22 cellular contexts compared by ENCODE assay signal in the genomic region with DNA sequence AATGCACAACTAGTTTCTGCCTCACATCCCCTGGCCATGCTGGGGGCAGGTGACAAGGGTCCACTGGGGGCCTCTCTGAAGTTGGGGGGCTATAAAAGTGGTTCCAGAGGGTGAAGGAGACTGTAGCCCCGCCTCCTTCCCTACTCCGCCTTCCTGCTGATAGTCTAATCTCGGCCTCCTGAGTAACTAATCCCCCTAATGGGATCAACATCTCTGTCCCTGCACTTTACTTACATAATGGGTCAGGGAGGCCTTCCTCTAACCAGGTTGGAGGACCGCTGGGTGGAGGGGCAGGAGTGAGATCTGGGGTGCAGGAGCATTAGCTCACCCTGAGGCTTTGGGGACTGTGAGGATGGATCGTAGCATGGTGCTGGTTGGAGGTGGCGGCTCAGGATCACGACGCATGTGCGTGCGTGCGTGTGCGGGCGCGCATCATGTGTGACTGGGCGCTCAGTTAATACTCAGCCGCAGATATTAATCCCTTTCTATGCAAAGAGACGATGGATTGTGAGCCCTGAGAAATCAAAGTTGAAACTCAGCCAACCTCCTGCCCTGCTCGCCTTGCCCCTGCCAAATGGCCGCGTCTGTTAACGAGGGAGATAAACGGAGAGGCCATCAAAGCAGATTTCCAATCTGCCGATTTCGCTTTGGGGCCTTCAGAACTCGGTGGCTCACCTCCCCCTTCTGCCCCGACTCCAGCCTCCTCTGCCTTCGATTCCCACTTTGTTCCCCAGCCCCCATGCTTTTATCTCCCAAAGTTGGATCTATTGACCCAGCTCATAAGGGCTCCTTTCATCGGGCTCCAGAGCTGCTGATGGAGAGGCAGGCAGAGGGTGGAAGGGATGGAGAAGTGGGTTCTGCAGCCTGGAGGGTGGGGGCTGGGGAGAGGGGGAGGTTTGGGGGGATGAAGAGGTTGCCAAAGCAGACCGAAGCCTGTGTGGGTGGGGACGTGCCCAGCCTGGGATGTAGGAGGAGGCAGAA.
A peak's percentile ranks its signal among the peaks of the same experiment; 100 is the strongest.
DNase-seq lines count a peak whose midpoint lies in the region.
"Had no signal": no experiment of that assay in that cellular context is flagged by ENCODE, and none has a peak within 500 bp of the region (broad histone marks: within the 10 kb centered on the region; RNA-seq: fewer than 3 reads in every experiment).

No MANE protein-coding gene starts in this region.

- DNase-seq in NCI-H1105 treated with DMSO at 0.1 percent for 48 hours (lab: John Stamatoyannopoulos, UW) (peak; percentile 2), NCI-H1105 (lab: John Stamatoyannopoulos, UW) (no peak), NCI-H1092 treated with DMSO at 0.1 percent for 48 hours (lab: John Stamatoyannopoulos, UW) (peak; percentile 62), cerebellum (ENCODE audit: low spot score) (peak; percentile 54), retina (peak; percentile 63), NCI-H1048 (lab: John Stamatoyannopoulos, UW) (no peak), AG08395 (ENCODE audit: low spot score) (no peak), NCI-H2227 treated with DMSO at 0.1 percent for 48 hours (lab: John Stamatoyannopoulos, UW) (no peak)
- DNase-seq: 8988T; activated CD4-positive, alpha-beta T cell treated with anti-CD3 and anti-CD28 coated beads for 4 hours; activated naive CD4-positive, alpha-beta T cell treated with Interleukin-2 at 50 U/mL for 16 hours; activated T-cell treated with anti-CD3 and anti-CD28 coated beads, Interleukin-2, amount 50 U/mL, for 48 hours; adrenal gland; AML-193; CD8-positive, alpha-beta memory T cell; cortex of kidney; DMS79; H7; NCI-H187 treated with DMSO at 0.1 percent for 48 hours; right lobe of liver; stimulated activated naive CD4-positive, alpha-beta T cell treated with Interleukin-2 at 50 U/mL for 16 hours; T-helper 2 cell had no signal

Comparison
In these comparisons a context has a peak if more than half of its experiments do, and no peak if none do; other contexts are left out.
1. DNase-seq: peak in NCI-H1105 treated with DMSO at 0.1 percent for 48 hours (single experiment), NCI-H1092 treated with DMSO at 0.1 percent for 48 hours (single experiment), cerebellum (single experiment) and retina (single experiment); none in NCI-H1105 (single experiment), NCI-H1048 (single experiment), AG08395 (single experiment) and NCI-H2227 treated with DMSO at 0.1 percent for 48 hours (single experiment).